8 cellular contexts compared by ENCODE assay signal in genomic region chr10:63265646-63266207, GRCh38.
DNase-seq lines count a peak whose midpoint lies in the region; ATAC-seq and TF ChIP-seq lines count a peak whose summit lies in the region.

No MANE protein-coding gene starts in this region.

- DNase-seq in DND-41, result no peak
- DNase-seq in Peyer's patch, result no peak
- DNase-seq in epithelial cell of esophagus (ENCODE audit: low read depth), result no peak
- no peak for DNase-seq in NCI-H2029 (lab: John Stamatoyannopoulos, UW)
- no peak for DNase-seq in GM19240 (ENCODE audit: insufficient read length, low spot score)
- no peak for DNase-seq in NCI-H345 treated with DMSO at 0.1 percent for 48 hours (lab: John Stamatoyannopoulos, UW; ENCODE audit: unreplicated experiment)

- H2AFZ ChIP-seq in DND-41 (ENCODE audit: low read depth, low read length) (no peak overlapping the region), parathyroid adenoma (no peak overlapping the region)

- H3K9ac ChIP-seq in DND-41 (ENCODE audit: low read depth, low read length) (peak overlapping the region; percentile 65), parathyroid adenoma (no peak overlapping the region)

- H3K36me3 ChIP-seq in DND-41 (ENCODE audit: insufficient read depth, low read length) (peaks cover 13% of the 10 kb centered on the region), Peyer's patch (no peaks in the 10 kb centered on the region), parathyroid adenoma (ENCODE audit: control insufficient read depth, insufficient read depth, low read length) (no peaks in the 10 kb centered on the region)

- H3K4me2 ChIP-seq in DND-41 (ENCODE audit: insufficient read depth, low read length), result peak overlapping the region; percentile 75
- H3K4me2 ChIP-seq in parathyroid adenoma (ENCODE audit: low read length), result peak overlapping the region; percentile 98

- no peak for ATAC-seq in DND-41 (ENCODE audit: insufficient read depth, low read depth)
- ATAC-seq in HG02981 (IDR thresholded peaks at IDR 0.05; ENCODE audit: unreplicated experiment), result no peak

- H3K4me3 ChIP-seq in DND-41 (ENCODE audit: low read depth in 1 of 2, low read length in 2 of 2), result peak overlapping the region; percentile 61 to 83; a peak in 3 of 4 replicates
- peak overlapping the region; percentile 51 to 70 (median 60) for H3K4me3 ChIP-seq in Peyer's patch
- H3K4me3 ChIP-seq in epithelial cell of esophagus (ENCODE audit: low read length), result peak overlapping the region; percentile 71
- peak overlapping the region; percentile 61 for H3K4me3 ChIP-seq in parathyroid adenoma (ENCODE audit: low read depth, low read length)

- H3K79me2 ChIP-seq in DND-41 (ENCODE audit: insufficient read depth, low read length) (peaks cover 95% of the 10 kb centered on the region), parathyroid adenoma (peaks cover 18% of the 10 kb centered on the region)

- H3K27ac ChIP-seq in DND-41 (ENCODE audit: low read length) (peak overlapping the region; percentile 89), Peyer's patch (peak overlapping the region; percentile 82 to 96 (median 92)), parathyroid adenoma (peak overlapping the region; percentile 91)

- TF ChIP-seq CTCF in DND-41 (IDR thresholded peaks at IDR 0.05; ENCODE audit: borderline replicate concordance, extremely low read depth, low read length, poor library complexity, severe bottlenecking) (no peak), Peyer's patch (IDR thresholded peaks at IDR 0.05) (no peak), epithelial cell of esophagus (IDR thresholded peaks at IDR 0.05; ENCODE audit: insufficient read depth, low read depth, low read length, missing control alignments) (no peak), parathyroid adenoma (IDR thresholded peaks at IDR 0.05) (no peak)

- peaks cover 5% of the 10 kb centered on the region; the same call in 1 of the 2 replicates for H4K20me1 ChIP-seq in DND-41 (ENCODE audit: insufficient read depth, low read length)

- H3K9me3 ChIP-seq in DND-41 (ENCODE audit: insufficient read depth, low read length, severe bottlenecking), result no peaks in the 10 kb centered on the region
- H3K9me3 ChIP-seq in Peyer's patch, result no peaks in the 10 kb centered on the region
- no peaks in the 10 kb centered on the region for H3K9me3 ChIP-seq in parathyroid adenoma (ENCODE audit: control insufficient read depth, low read length)

- H3K27me3 ChIP-seq in DND-41 (ENCODE audit: insufficient read depth, low read length, poor library complexity), result no peaks in the 10 kb centered on the region
- no peaks in the 10 kb centered on the region for H3K27me3 ChIP-seq in Peyer's patch
- no peaks in the 10 kb centered on the region for H3K27me3 ChIP-seq in parathyroid adenoma (ENCODE audit: control insufficient read depth, insufficient read depth, low read length)

- H3K4me1 ChIP-seq in DND-41 (ENCODE audit: insufficient read depth, low read length) (peaks cover 48% of the 10 kb centered on the region), Peyer's patch (peaks cover 0 to 37% (median 4%) of the 10 kb centered on the region in 4 donors), parathyroid adenoma (peaks cover 2% of the 10 kb centered on the region)

- TF ChIP-seq POLR2A in Peyer's patch (IDR thresholded peaks at IDR 0.05), result no peak
